20 cellular contexts compared by ENCODE assay signal in the genomic region with DNA sequence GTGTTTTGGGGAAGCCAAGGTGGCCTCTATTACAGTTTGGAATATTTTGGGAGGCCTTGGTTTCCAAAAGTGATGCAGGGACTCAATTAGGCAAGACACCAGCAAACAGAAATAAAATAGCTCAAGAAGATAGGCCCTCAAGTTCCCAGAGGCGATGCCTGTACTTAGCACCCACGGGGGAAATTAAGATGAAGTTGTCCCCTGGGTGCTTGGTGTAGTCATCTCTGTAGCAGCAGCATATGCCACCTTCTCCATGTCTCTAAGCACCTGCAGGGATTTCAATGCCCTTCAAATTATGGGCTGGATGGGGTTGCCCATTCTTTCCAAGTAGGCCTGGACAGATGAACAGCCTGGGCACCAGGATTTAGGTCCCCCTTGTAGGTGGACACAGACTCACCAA.
DNase-seq lines count a peak whose midpoint lies in the region; ATAC-seq and TF ChIP-seq lines count a peak whose summit lies in the region.
"Had no signal": no experiment of that assay in that cellular context is flagged by ENCODE, and none has a peak within 500 bp of the region (broad histone marks: within the 10 kb centered on the region; RNA-seq: fewer than 3 reads in every experiment).

No MANE protein-coding gene starts in this region.

- H3K36me3 Mint-ChIP-seq in glutamatergic neuron (ENCODE audit: unreplicated experiment), result peaks cover 14% of the 10 kb centered on the region
- H3K36me3 Mint-ChIP-seq in osteocyte (ENCODE audit: unreplicated experiment), result peaks cover 41% of the 10 kb centered on the region
- H3K36me3 Mint-ChIP-seq: T-cell had no signal

- H3K4me3 Mint-ChIP-seq in glutamatergic neuron (ENCODE audit: unreplicated experiment) (no peak overlapping the region), osteocyte (ENCODE audit: unreplicated experiment) (no peak overlapping the region)
- H3K4me3 Mint-ChIP-seq: CD8-positive, alpha-beta memory T cell; T-cell had no signal

- DNase-seq in NCI-H2171 treated with DMSO at 0.1 percent for 48 hours (lab: John Stamatoyannopoulos, UW), result peak; percentile 3
- DNase-seq in NCI-H2171 (lab: John Stamatoyannopoulos, UW), result no peak
- peak; percentile 13 for DNase-seq in NAMALWA (ENCODE audit: low spot score)
- DNase-seq in glutamatergic neuron, result no peak
- DNase-seq in ureter (ENCODE audit: low spot score), result no peak
- DNase-seq in NCI-H345 (lab: John Stamatoyannopoulos, UW), result no peak
- DNase-seq in osteocyte (ENCODE audit: extremely low spot score, unreplicated experiment), result no peak
- DNase-seq: ACHN; Calu3; CD8-positive, alpha-beta memory T cell; DMS153; Kasumi-1; NCI-H1694 treated with DMSO at 0.1 percent for 48 hours; NCI-H2107; NCI-H226; NCI-H524 treated with DMSO at 0.1 percent for 48 hours; OCI-M1; SJCRH30; T-cell had no signal

- H3K9me3 Mint-ChIP-seq in glutamatergic neuron (ENCODE audit: unreplicated experiment) (peaks cover 20% of the 10 kb centered on the region), osteocyte (ENCODE audit: unreplicated experiment) (peaks cover 11% of the 10 kb centered on the region)
- H3K9me3 Mint-ChIP-seq: CD8-positive, alpha-beta memory T cell; T-cell had no signal

- ATAC-seq in HG03097 (IDR thresholded peaks at IDR 0.05; ENCODE audit: low FRiP score, unreplicated experiment), result no peak
- ATAC-seq: T-cell had no signal

- peaks cover 12% of the 10 kb centered on the region for H3K27me3 Mint-ChIP-seq in glutamatergic neuron (ENCODE audit: unreplicated experiment)
- H3K27me3 Mint-ChIP-seq in osteocyte (ENCODE audit: unreplicated experiment), result no peaks in the 10 kb centered on the region
- H3K27me3 Mint-ChIP-seq: T-cell had no signal

- H3K4me1 Mint-ChIP-seq in glutamatergic neuron (ENCODE audit: low read depth, unreplicated experiment), result peaks cover 22% of the 10 kb centered on the region
- peaks cover 31% of the 10 kb centered on the region for H3K4me1 Mint-ChIP-seq in osteocyte (ENCODE audit: unreplicated experiment)
- H3K4me1 Mint-ChIP-seq: CD8-positive, alpha-beta memory T cell; T-cell had no signal

- H3K27ac Mint-ChIP-seq in glutamatergic neuron (ENCODE audit: unreplicated experiment), result peak overlapping the region; percentile 39
- no peak overlapping the region for H3K27ac Mint-ChIP-seq in osteocyte (ENCODE audit: unreplicated experiment)
- H3K27ac Mint-ChIP-seq: CD8-positive, alpha-beta memory T cell; T-cell had no signal

- TF ChIP-seq CTCF in glutamatergic neuron (IDR thresholded peaks at IDR 0.05; ENCODE audit: partially characterized antibody, unreplicated experiment), result no peak
- no peak for TF ChIP-seq CTCF in osteocyte (IDR thresholded peaks at IDR 0.05)

Comparison
In these comparisons a context has a peak if more than half of its experiments do, and no peak if none do; other contexts are left out.
1. DNase-seq: peak in NCI-H2171 treated with DMSO at 0.1 percent for 48 hours (single experiment) and NAMALWA (single experiment); none in NCI-H2171 (single experiment), glutamatergic neuron (single experiment), ureter (single experiment), NCI-H345 (single experiment) and osteocyte (single experiment).